Comparison of ENCODE assay signal across 8 cellular contexts in genomic region chr12:6532051-6532926, GRCh38. TPM values are rescaled to one million over a fixed set of nuclear protein-coding genes. Genes with fewer than 3 reads are reported as not detected.
DNase-seq lines count a peak whose midpoint lies in the region; ATAC-seq and TF ChIP-seq lines count a peak whose summit lies in the region.

No MANE protein-coding gene starts in this region.

- CTCF ChIA-PET in OCI-LY7 (lab: Charles Lee; ENCODE audit: unreplicated experiment) = interaction anchor here (1.0 kb wide), 1 partner anchor 22 kb away, joined by 3 read pairs; no protein-coding TSS in a partner anchor

- intact Hi-C loops in OCI-LY7 (cut with micrococcal nuclease; ENCODE audit: unreplicated experiment) = loop anchor here (5.0 kb wide), 1 partner anchor 195 kb away; no protein-coding TSS in a partner anchor

- no peaks in the 10 kb centered on the region for H3K27me3 ChIP-seq in muscle layer of colon (ENCODE audit: control insufficient read depth in 1 of 2, insufficient read depth in 2 of 2, low read length in 2 of 2)

- H3K36me3 ChIP-seq in OCI-LY7 (ENCODE audit: insufficient read depth, low read length) (peaks cover 82% of the 10 kb centered on the region), muscle layer of colon (ENCODE audit: insufficient read depth, low read length) (peaks cover 54% of the 10 kb centered on the region)

- no TSS peak for BruUV-seq in OCI-LY7 (replicated peaks; lab: Mats Ljungman, UMichigan)

- H3K9me3 ChIP-seq in OCI-LY7 (ENCODE audit: low read length) = no peaks in the 10 kb centered on the region
- H3K9me3 ChIP-seq in muscle layer of colon (ENCODE audit: low read length) = no peaks in the 10 kb centered on the region

- peak overlapping the region; percentile 93 for H3K4me3 ChIP-seq in OCI-LY7 (ENCODE audit: low read depth, low read length, poor library complexity, severe bottlenecking)
- peak overlapping the region in 1 of 2 donors; percentile 88 for H3K4me3 ChIP-seq in muscle layer of colon (ENCODE audit: low read depth in 1 of 2, low read length in 2 of 2)

- no peak for TF ChIP-seq CTCF in OCI-LY7 (conservative IDR thresholded peaks at IDR 0.05; ENCODE audit: low read length)

- H3K9ac ChIP-seq in muscle layer of colon (ENCODE audit: low read length) = peak overlapping the region; percentile 63

- no peaks in the 10 kb centered on the region for H3K9me2 ChIP-seq in OCI-LY7 (ENCODE audit: insufficient read depth, low read length)

- H4K20me1 ChIP-seq in OCI-LY7 (ENCODE audit: insufficient read depth, low read length) = peaks cover 11% of the 10 kb centered on the region; the same call in 1 of the 2 replicates

- H3K4me1 ChIP-seq in OCI-LY7 (ENCODE audit: insufficient read depth, low read length, poor library complexity, severe bottlenecking) = peaks cover 28% of the 10 kb centered on the region
- H3K4me1 ChIP-seq in muscle layer of colon (ENCODE audit: insufficient read depth, low read length) = peaks cover 34% of the 10 kb centered on the region

- H2AFZ ChIP-seq in OCI-LY7 (ENCODE audit: low read length) = no peak overlapping the region

- POLR2A ChIA-PET in OCI-LY7 (lab: Charles Lee) = interaction anchor here (0.6 to 1.8 kb wide), 9 partner anchors 14 to 104 kb away, joined by 3 to 7 read pairs (median 4); partner anchors contain the start of genes NCAPD2 and VAMP1

- H3K79me2 ChIP-seq in OCI-LY7 (ENCODE audit: insufficient read depth, low read depth, low read length) = peaks cover 43% of the 10 kb centered on the region

- ATAC-seq in HG02981 (IDR thresholded peaks at IDR 0.05; ENCODE audit: unreplicated experiment) (peak; percentile 31), GM21360 (IDR thresholded peaks at IDR 0.05; ENCODE audit: unreplicated experiment) (no peak)

- DNase-seq in COLO668 (lab: John Stamatoyannopoulos, UW; ENCODE audit: unreplicated experiment) (peak; percentile 65), OCI-LY7 (ENCODE audit: low spot score) (peak; percentile 52), activated T-cell treated with anti-CD3 and anti-CD28 coated beads for 24 hours (ENCODE audit: low read depth) (peak; percentile 83), epithelial cell of prostate (ENCODE audit: low read depth, low spot score) (peak; percentile 74)
- peak; percentile 69 to 84 for DNase-seq in stimulated activated CD8-positive, alpha-beta memory T cell treated with anti-CD3 and anti-CD28 coated beads, Interleukin-4, amount 100 ng/mL, for 4 hours (ENCODE audit: low read depth in 2 of 2, low spot score in 1 of 2)

- peak overlapping the region; percentile 91 for H3K4me2 ChIP-seq in OCI-LY7 (ENCODE audit: low read length)

- peak overlapping the region; percentile 95 for H3K27ac ChIP-seq in OCI-LY7 (ENCODE audit: low read depth, low read length, poor library complexity, severe bottlenecking)
- H3K27ac ChIP-seq in epithelial cell of prostate = peak overlapping the region; percentile 95
- peak overlapping the region; percentile 92 for H3K27ac ChIP-seq in muscle layer of colon (ENCODE audit: low read depth, low read length)

RNA-seq across cellular contexts. Expression of gene GAPDH, which starts 2.0 kb away (rescaled TPM):
- 3,369 and 3,801 TPM in 2 replicates for total RNA-seq in OCI-LY7 (2014; rRNA removed; shearing (Covaris generic))
- 3,794 and 4,502 TPM in 2 replicates for total RNA-seq in OCI-LY7 (2022)

RNA-seq across cellular contexts. Expression of gene IFFO1, which starts 23.6 kb away (rescaled TPM):
- 16.9 and 25.4 TPM in 2 replicates for total RNA-seq in OCI-LY7 (2014; rRNA removed; shearing (Covaris generic))
- total RNA-seq in OCI-LY7 (2022) = 30.5 and 32.3 TPM in 2 replicates

RNA-seq across cellular contexts. Expression of gene NOP2, which starts 35.8 kb away (rescaled TPM):
- total RNA-seq in OCI-LY7 (2014; rRNA removed; shearing (Covaris generic)) = 87.9 and 116 TPM in 2 replicates
- total RNA-seq in OCI-LY7 (2022) = 86.5 and 100 TPM in 2 replicates

RNA-seq across cellular contexts. Expression of gene NCAPD2, which starts 38.4 kb away (rescaled TPM):
- total RNA-seq in OCI-LY7 (2014; rRNA removed; shearing (Covaris generic)) = 157 and 195 TPM in 2 replicates
- 225 and 267 TPM in 2 replicates for total RNA-seq in OCI-LY7 (2022)

RNA-seq across cellular contexts. Expression of gene MRPL51, which starts 39.2 kb away (rescaled TPM):
- total RNA-seq in OCI-LY7 (2014; rRNA removed; shearing (Covaris generic)) = 152 and 164 TPM in 2 replicates
- total RNA-seq in OCI-LY7 (2022) = 280 and 338 TPM in 2 replicates
